11 cellular contexts compared by ENCODE assay signal in genomic region chr1:21021311-21021710, GRCh38.
DNase-seq lines count a peak whose midpoint lies in the region; ATAC-seq and TF ChIP-seq lines count a peak whose summit lies in the region.
"Had no signal": no experiment of that assay in that cellular context is flagged by ENCODE, and none has a peak within 500 bp of the region (broad histone marks: within the 10 kb centered on the region; RNA-seq: fewer than 3 reads in every experiment).

No MANE protein-coding gene starts in this region.

- intact Hi-C loops in right cardiac atrium (cut with DNase I) = no loop called here
- intact Hi-C loops in dendritic cell treated with granulocyte-macrophage colony-stimulating factor and Interleukin-4, amounts not matched to agents 40 ng/mL and 50 ng/mL, for 4 days (cut with micrococcal nuclease) = no loop called here

- peaks cover 0 to 21% of the 10 kb centered on the region in 2 donors for H3K4me1 ChIP-seq in right atrium auricular region
- H3K4me1 ChIP-seq in right cardiac atrium (ENCODE audit: control insufficient read depth, insufficient read depth, low read length) = no peaks in the 10 kb centered on the region
- H3K4me1 ChIP-seq in neutrophil (ENCODE audit: control insufficient read depth in 1 of 2, insufficient read depth in 1 of 2, low read depth in 1 of 2, low read length in 1 of 2) = peaks cover 21 to 23% of the 10 kb centered on the region in 2 experiments
- peaks cover 7% of the 10 kb centered on the region for H3K4me1 ChIP-seq in Karpas-422 (ENCODE audit: low read length)

- H2AFZ ChIP-seq in Karpas-422 (ENCODE audit: low read length) = no peak overlapping the region

- H3K9me3 Mint-ChIP-seq in dendritic cell treated with granulocyte-macrophage colony-stimulating factor and Interleukin-4, amounts not matched to agents 40 ng/mL and 50 ng/mL, for 4 days = no peaks in the 10 kb centered on the region
- H3K9me3 Mint-ChIP-seq: naive B cell had no signal

- peaks cover 6% of the 10 kb centered on the region for H3K36me3 Mint-ChIP-seq in dendritic cell treated with granulocyte-macrophage colony-stimulating factor and Interleukin-4, amounts not matched to agents 40 ng/mL and 50 ng/mL, for 4 days (ENCODE audit: low read depth)

- H3K4me3 ChIP-seq in right atrium auricular region = no peak overlapping the region
- no peak overlapping the region for H3K4me3 ChIP-seq in right cardiac atrium (ENCODE audit: low read length)
- H3K4me3 ChIP-seq in neutrophil (ENCODE audit: low read depth in 1 of 2, low read length in 1 of 2) = no peak overlapping the region
- H3K4me3 ChIP-seq in Karpas-422 (ENCODE audit: low read length) = no peak overlapping the region

- H3K27me3 ChIP-seq in right atrium auricular region (no peaks in the 10 kb centered on the region), right cardiac atrium (ENCODE audit: control insufficient read depth, insufficient read depth) (no peaks in the 10 kb centered on the region), neutrophil (no peaks in the 10 kb centered on the region), Karpas-422 (ENCODE audit: low read length) (no peaks in the 10 kb centered on the region)

- H3K27ac ChIP-seq in right atrium auricular region (peak overlapping the region; percentile 78 to 81), right cardiac atrium (ENCODE audit: low read length) (no peak overlapping the region), neutrophil (peak overlapping the region; percentile 91), Karpas-422 (ENCODE audit: low read length) (no peak overlapping the region)

- H3K27ac Mint-ChIP-seq in dendritic cell treated with granulocyte-macrophage colony-stimulating factor and Interleukin-4, amounts not matched to agents 40 ng/mL and 50 ng/mL, for 4 days = peak overlapping the region; percentile 60
- H3K27ac Mint-ChIP-seq: naive B cell had no signal

- WGBS in right cardiac atrium = 96% methylated on average over 4 of the region's 4 CpGs

- no peaks in the 10 kb centered on the region for H4K20me1 ChIP-seq in Karpas-422 (ENCODE audit: insufficient read depth, low read depth, low read length)

- H3K27me3 Mint-ChIP-seq in dendritic cell treated with granulocyte-macrophage colony-stimulating factor and Interleukin-4, amounts not matched to agents 40 ng/mL and 50 ng/mL, for 4 days = no peaks in the 10 kb centered on the region
- H3K27me3 Mint-ChIP-seq: naive B cell had no signal

- H3K4me2 ChIP-seq in Karpas-422 (ENCODE audit: low read depth, low read length, poor library complexity, severe bottlenecking) = no peak overlapping the region

- H3K79me2 ChIP-seq in Karpas-422 (ENCODE audit: low read length) = peaks cover 79% of the 10 kb centered on the region

- H3K9me3 ChIP-seq in right atrium auricular region (no peaks in the 10 kb centered on the region), right cardiac atrium (ENCODE audit: control insufficient read depth, low read length) (no peaks in the 10 kb centered on the region), neutrophil (no peaks in the 10 kb centered on the region), Karpas-422 (ENCODE audit: low read length) (no peaks in the 10 kb centered on the region)

- H3K9ac ChIP-seq in Karpas-422 (ENCODE audit: low read length) = no peak overlapping the region

- TF ChIP-seq CTCF in right atrium auricular region (IDR thresholded peaks at IDR 0.05) (no peak), neutrophil (IDR thresholded peaks at IDR 0.05) (no peak)

- no peak for ATAC-seq in right cardiac atrium

- H3K4me3 Mint-ChIP-seq in dendritic cell treated with granulocyte-macrophage colony-stimulating factor and Interleukin-4, amounts not matched to agents 40 ng/mL and 50 ng/mL, for 4 days = no peak overlapping the region

- H3K9me2 ChIP-seq in Karpas-422 (replicated peaks; ENCODE audit: insufficient read depth, low read length) = no peaks in the 10 kb centered on the region

- H3K36me3 ChIP-seq in right atrium auricular region (no peaks in the 10 kb centered on the region), neutrophil (no peaks in the 10 kb centered on the region), Karpas-422 (ENCODE audit: insufficient read depth, low read length) (peaks cover 26% of the 10 kb centered on the region)

- peaks cover 31% of the 10 kb centered on the region for H3K4me1 Mint-ChIP-seq in dendritic cell treated with granulocyte-macrophage colony-stimulating factor and Interleukin-4, amounts not matched to agents 40 ng/mL and 50 ng/mL, for 4 days (ENCODE audit: low read depth)

- DNase-seq in right atrium auricular region (ENCODE audit: low spot score) = no peak
- no peak for DNase-seq in right cardiac atrium
- no peak for DNase-seq in Karpas-422
- DNase-seq in GOT3 (lab: John Stamatoyannopoulos, UW) = no peak
- DNase-seq in NCI-H526 treated with DMSO at 0.1 percent for 48 hours (lab: John Stamatoyannopoulos, UW) = no peak
- no peak for DNase-seq in HPDE6-E6E7 (ENCODE audit: extremely low spot score)
- DNase-seq: COR-L47, naive B cell, NCI-H1417 treated with DMSO at 0.1 percent for 48 hours had no signal

Comparison
In these comparisons a context has a peak if more than half of its experiments do, and no peak if none do; other contexts are left out.
1. H3K27ac ChIP-seq: peak in right atrium auricular region (2 of 2) and neutrophil (single experiment); none in right cardiac atrium (single experiment) and Karpas-422 (single experiment).